ENCODE assay signal across 27 cellular contexts in the genomic region with DNA sequence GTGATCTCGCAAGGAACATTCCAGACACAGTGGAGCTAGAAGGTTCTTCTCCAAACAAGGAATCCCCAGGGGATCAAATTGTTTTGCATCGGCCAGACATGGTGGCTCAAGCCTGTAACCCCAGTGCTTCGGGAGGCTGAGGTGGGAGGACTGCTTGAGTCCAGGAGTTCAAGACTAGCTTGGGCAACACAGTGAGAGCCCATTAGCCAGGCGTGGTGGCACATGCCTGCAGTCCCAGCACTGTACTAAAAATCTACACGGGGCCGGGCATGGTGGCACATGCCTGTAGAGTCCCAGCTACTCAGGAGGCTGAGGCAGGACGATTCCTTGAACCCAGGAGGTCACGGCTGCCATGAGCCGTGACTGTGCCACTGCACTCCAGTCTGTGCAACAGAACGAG. TPM values are rescaled to one million over a fixed set of nuclear protein-coding genes. Genes with fewer than 3 reads are reported as not detected.
DNase-seq lines count a peak whose midpoint lies in the region; ATAC-seq, FAIRE-seq and TF ChIP-seq lines count a peak whose summit lies in the region.
"Had no signal": no experiment of that assay in that cellular context is flagged by ENCODE, and none has a peak within 500 bp of the region (broad histone marks: within the 10 kb centered on the region; RNA-seq: fewer than 3 reads in every experiment).

No MANE protein-coding gene starts in this region.

- 88 to 94% (median 90%) methylated on average over 10 of the region's 10 CpGs for WGBS in spleen, 5 donors

- H3K36me3 ChIP-seq in BLaER1 (peaks cover 40% of the 10 kb centered on the region), spleen (peaks cover 0 to 42% (median 11%) of the 10 kb centered on the region in 6 donors)

- H3K4me2 ChIP-seq in BLaER1: peak overlapping the region; percentile 84

- H3K4me3 ChIP-seq in BLaER1 (no peak overlapping the region), spleen (no peak overlapping the region)
- H3K4me3 ChIP-seq: GM12878, K562 had no signal

- TF ChIP-seq CTCF in RWPE1 (conservative IDR thresholded peaks at IDR 0.05; ENCODE audit: low read depth) (no peak), glutamatergic neuron (IDR thresholded peaks at IDR 0.05; ENCODE audit: partially characterized antibody, unreplicated experiment) (no peak), spleen (IDR thresholded peaks at IDR 0.05 in 8 of 11, conservative IDR thresholded peaks at IDR 0.05 in 3 of 11) (no peak)

- no peak overlapping the region for H3K9ac ChIP-seq in BLaER1

- H3K4me1 ChIP-seq in BLaER1 (peaks cover 70% of the 10 kb centered on the region), spleen (peaks cover 0 to 43% (median 25%) of the 10 kb centered on the region in 6 donors)

- no peak overlapping the region for H3K27ac Mint-ChIP-seq in glutamatergic neuron (ENCODE audit: unreplicated experiment)
- H3K27ac Mint-ChIP-seq: CD4-positive, alpha-beta memory T cell had no signal

- no peak for FAIRE-seq in GM12891 (lab: Jason Lieb, UNC)
- FAIRE-seq: GM12878, GM19239, HepG2, K562 had no signal

- no peaks in the 10 kb centered on the region for H3K4me1 Mint-ChIP-seq in glutamatergic neuron (ENCODE audit: low read depth, unreplicated experiment)

- peaks cover 46% of the 10 kb centered on the region for H4K20me1 ChIP-seq in BLaER1

- TF ChIP-seq POLR2A in spleen (IDR thresholded peaks at IDR 0.05) (no peak), GM12891 (IDR thresholded peaks at IDR 0.05; ENCODE audit: low read depth, low read length) (no peak)

- peaks cover 7% of the 10 kb centered on the region for H3K36me3 Mint-ChIP-seq in glutamatergic neuron (ENCODE audit: unreplicated experiment)

- intact Hi-C loops in spleen (cut with DNase I; ENCODE audit: low total_unique reads): no loop called here

- ATAC-seq in HG02642 (IDR thresholded peaks at IDR 0.05; ENCODE audit: poor library complexity, unreplicated experiment): no peak
- ATAC-seq: GM12878, K562 had no signal

- peaks cover 2% of the 10 kb centered on the region for H3K27me3 Mint-ChIP-seq in glutamatergic neuron (ENCODE audit: unreplicated experiment)
- H3K27me3 Mint-ChIP-seq: CD4-positive, alpha-beta memory T cell had no signal

- H3K27ac ChIP-seq in BLaER1 (no peak overlapping the region), RWPE1 (peak overlapping the region; percentile 41), spleen (peak overlapping the region in 7 of 8 donors; percentile 62 to 83 (median 75))

- CTCF ChIA-PET in RWPE1 (lab: Yijun Ruan, JAX): interaction anchor here (0.6 kb wide), 1 partner anchor 24 kb away, joined by 3 read pairs; no protein-coding TSS in a partner anchor

- H3K27me3 ChIP-seq in BLaER1: no peaks in the 10 kb centered on the region
- no peaks in the 10 kb centered on the region for H3K27me3 ChIP-seq in spleen (replicated peaks in 1 of 7)

- POLR2A ChIA-PET in RWPE1 (lab: Yijun Ruan, JAX; ENCODE audit: low non-redundant PET): interaction anchor here (0.7 kb wide), 1 partner anchor 16 kb away, joined by 4 read pairs; no protein-coding TSS in a partner anchor

- DNase-seq in RWPE1 (ENCODE audit: low spot score) (no peak), glutamatergic neuron (peak; percentile 2), spleen (peak; percentile 55), HuH-7 (ENCODE audit: low spot score) (no peak), GM12891 (ENCODE audit: insufficient read length, low spot score) (no peak)
- DNase-seq: 8988T; ACHN; CD4-positive, alpha-beta memory T cell; COR-L47; EL; GDM1; NCI-H1092 treated with DMSO at 0.1 percent for 48 hours; NCI-H1436; NCI-H187 treated with DMSO at 0.1 percent for 48 hours; NCI-H524; NCI-H748 treated with DMSO at 0.1 percent for 48 hours; RPMI8226; SHP77 treated with DMSO at 0.1 percent for 48 hours had no signal

- H3K9me3 ChIP-seq in BLaER1 (no peaks in the 10 kb centered on the region), spleen (no peaks in the 10 kb centered on the region)

- H3K9me3 Mint-ChIP-seq in glutamatergic neuron (ENCODE audit: unreplicated experiment): peaks cover 8% of the 10 kb centered on the region

- no peak overlapping the region for H3K4me3 Mint-ChIP-seq in glutamatergic neuron (ENCODE audit: unreplicated experiment)
- H3K4me3 Mint-ChIP-seq: CD4-positive, alpha-beta memory T cell had no signal

TF ChIP-seq in GM12891, 5 proteins besides CTCF, POLR2A, EP300 and RAD21:
- TF ChIP-seq POU2F2 (IDR thresholded peaks at IDR 0.05; ENCODE audit: low read depth, low read length) (no peak), PAX5 (IDR thresholded peaks at IDR 0.05; ENCODE audit: insufficient read depth, low read length, severe bottlenecking) (no peak), SPI1 (IDR thresholded peaks at IDR 0.05; ENCODE audit: low read depth, low read length) (no peak), TAF1 (IDR thresholded peaks at IDR 0.05; ENCODE audit: low read depth, low read length) (no peak), POLR2AphosphoS5 (IDR thresholded peaks at IDR 0.05; ENCODE audit: low read depth, low read length) (no peak)

RNA-seq across cellular contexts. Expression of gene GMEB2, which starts 15.3 kb away (rescaled TPM):
- total RNA-seq in glutamatergic neuron (ENCODE audit: unreplicated experiment): 12.8 TPM
- 10 to 100 TPM; 11.1 to 15.0 (median 13.9) TPM for total RNA-seq in spleen
- polyA plus RNA-seq in spleen: 10 to 100 TPM in 2 of 3 donors, 1 to 10 TPM in 1; 8.6 to 12.9 (median 10.4) TPM
- 7.4 TPM for polyA plus RNA-seq in GM12891 (2012; ENCODE audit: low read depth, missing spikeins)

RNA-seq across cellular contexts. Expression of gene HELZ2, which starts 37.6 kb away (rescaled TPM):
- total RNA-seq in glutamatergic neuron (ENCODE audit: unreplicated experiment) (87.7 TPM), spleen (100 to 1,000 TPM in 1 of 7 donors, 10 to 100 TPM in 6; 56.5 to 120 (median 66.0) TPM)
- polyA plus RNA-seq in spleen: 10 to 100 TPM in 1 of 3 donors, 1 to 10 TPM in 2; 4.3 to 21.2 (median 5.7) TPM
- 12.6 TPM for polyA plus RNA-seq in GM12891 (2012; ENCODE audit: low read depth, missing spikeins)

RNA-seq across cellular contexts. Expression of gene STMN3, which starts 41.6 kb away (rescaled TPM):
- 459 TPM for total RNA-seq in glutamatergic neuron (ENCODE audit: unreplicated experiment)
- 10 to 100 TPM; 16.1 to 57.0 (median 44.0) TPM for total RNA-seq in spleen
- 10 to 100 TPM; 21.2 to 38.9 (median 24.6) TPM for polyA plus RNA-seq in spleen
- 1.7 TPM for polyA plus RNA-seq in GM12891 (2012; ENCODE audit: low read depth, missing spikeins)

RNA-seq across cellular contexts. Expression of gene RTEL1, which starts 46.5 kb away (rescaled TPM):
- 36.3 TPM for total RNA-seq in glutamatergic neuron (ENCODE audit: unreplicated experiment)
- 10 to 100 TPM; 36.4 to 49.8 (median 43.2) TPM for total RNA-seq in spleen
- 10 to 100 TPM in 2 of 3 donors, 1 to 10 TPM in 1; 7.3 to 23.1 (median 19.1) TPM for polyA plus RNA-seq in spleen
- 8.8 TPM for polyA plus RNA-seq in GM12891 (2012; ENCODE audit: low read depth, missing spikeins)

RNA-seq across cellular contexts. Expression of gene FNDC11, which starts 57.7 kb away (rescaled TPM):
- total RNA-seq in glutamatergic neuron (ENCODE audit: unreplicated experiment): 9.3 TPM
- 1 to 10 TPM in 4 of 7 donors, under 1 TPM in 3; 0.33 to 2.0 (median 1.0) TPM for total RNA-seq in spleen
- polyA plus RNA-seq in spleen: 1 to 10 TPM in 1 of 3 donors, under 1 TPM in 2; 0.91 to 1.8 (median 0.98) TPM
- polyA plus RNA-seq in GM12891 (2012; ENCODE audit: low read depth, missing spikeins): 0.72 TPM
- total RNA-seq: H4, HepG2, HT1080, M059J had no signal

Comparison
In these comparisons a context has a peak if more than half of its experiments do, and no peak if none do; other contexts are left out.
1. DNase-seq: peak in glutamatergic neuron (single experiment) and spleen (single experiment); none in RWPE1 (single experiment), HuH-7 (single experiment) and GM12891 (single experiment).